In genomic region chr5:99033014-99033931, GRCh38 we compare ENCODE assay signal across 8 cellular contexts.
DNase-seq lines count a peak whose midpoint lies in the region; ATAC-seq and TF ChIP-seq lines count a peak whose summit lies in the region.

No MANE protein-coding gene starts in this region.

- no peaks in the 10 kb centered on the region for H3K9me3 ChIP-seq in tibial nerve

- no peak for DNase-seq in GM06990 (ENCODE audit: extremely low read depth, insufficient read length)
- no peak for DNase-seq in activated CD4-positive, alpha-beta memory T cell treated with anti-CD3 and anti-CD28 coated beads for 36 hours
- DNase-seq in immature natural killer cell, result peak; percentile 40 to 47 (median 47)
- no peak for DNase-seq in tibial nerve (ENCODE audit: low spot score in 2 of 2)
- DNase-seq in NCI-H1694 (lab: John Stamatoyannopoulos, UW), result no peak
- no peak for DNase-seq in posterior cingulate gyrus
- DNase-seq in HCEC 1CT, result no peak

- CTCF ChIA-PET in activated CD4-positive, alpha-beta memory T cell treated with anti-CD3 and anti-CD28 coated beads for 36 hours (lab: Charles Lee), result interaction anchor here (0.9 to 2.9 kb wide), 8 partner anchors 28 to 264 kb away, joined by 3 to 17 read pairs (median 5); no protein-coding TSS in a partner anchor

- peaks cover 2% of the 10 kb centered on the region for H3K9me3 Mint-ChIP-seq in activated CD4-positive, alpha-beta memory T cell treated with anti-CD3 and anti-CD28 coated beads for 36 hours
- peaks cover 2 to 9% (median 6%) of the 10 kb centered on the region in 6 donors for H3K9me3 Mint-ChIP-seq in immature natural killer cell

- H3K4me3 ChIP-seq in GM06990 (replicated peaks; ENCODE audit: low read depth, low read length), result peak overlapping the region; percentile 54
- peak overlapping the region; percentile 12 to 39 (median 26) for H3K4me3 ChIP-seq in tibial nerve

- H3K27ac Mint-ChIP-seq in activated CD4-positive, alpha-beta memory T cell treated with anti-CD3 and anti-CD28 coated beads for 36 hours, result peak overlapping the region; percentile 71
- H3K27ac Mint-ChIP-seq in immature natural killer cell, result peak overlapping the region; percentile 96 to 99 (median 99)

- POLR2A ChIA-PET in activated CD4-positive, alpha-beta memory T cell treated with anti-CD3 and anti-CD28 coated beads for 36 hours (lab: Charles Lee), result no interaction called here

- peak overlapping the region; percentile 37 to 76 (median 70) for H3K27ac ChIP-seq in tibial nerve

- no peak for TF ChIP-seq EP300 in tibial nerve (IDR thresholded peaks at IDR 0.05)

- intact Hi-C loops in activated CD4-positive, alpha-beta memory T cell treated with anti-CD3 and anti-CD28 coated beads for 36 hours (cut with micrococcal nuclease), result loop anchor here (1.0 to 5.0 kb wide), 5 partner anchors 27 to 1851 kb away; partner anchors contain the start of genes CHD1 and RIOK2
- intact Hi-C loops in posterior cingulate gyrus (cut with DNase I), result loop anchor here (5.0 to 10.0 kb wide), 2 partner anchors 106 to 258 kb away; partner anchors contain the start of genes CHD1 and RGMB

- no peaks in the 10 kb centered on the region for H3K36me3 ChIP-seq in GM06990 (ENCODE audit: control insufficient read depth, insufficient read depth, low read length)
- no peaks in the 10 kb centered on the region for H3K36me3 ChIP-seq in tibial nerve

- TF ChIP-seq POLR2A in tibial nerve (IDR thresholded peaks at IDR 0.05), result no peak

- H3K36me3 Mint-ChIP-seq in activated CD4-positive, alpha-beta memory T cell treated with anti-CD3 and anti-CD28 coated beads for 36 hours, result peaks cover 7% of the 10 kb centered on the region
- peaks cover under 1 to 5% (median 2%) of the 10 kb centered on the region in 3 donors for H3K36me3 Mint-ChIP-seq in immature natural killer cell

- H3K27me3 Mint-ChIP-seq in activated CD4-positive, alpha-beta memory T cell treated with anti-CD3 and anti-CD28 coated beads for 36 hours, result no peaks in the 10 kb centered on the region
- peaks cover 0 to 3% (median 0%) of the 10 kb centered on the region in 3 donors for H3K27me3 Mint-ChIP-seq in immature natural killer cell (ENCODE audit: low read depth in 3 of 3)

- peaks cover 0 to 28% (median 8%) of the 10 kb centered on the region in 4 donors for H3K4me1 ChIP-seq in tibial nerve

- 48 to 52% methylated on average over 6 of the region's 6 CpGs for WGBS in tibial nerve, 2 donors

- H3K4me3 Mint-ChIP-seq in activated CD4-positive, alpha-beta memory T cell treated with anti-CD3 and anti-CD28 coated beads for 36 hours, result peak overlapping the region; percentile 73
- peak overlapping the region; percentile 82 to 93 (median 89) for H3K4me3 Mint-ChIP-seq in immature natural killer cell

- TF ChIP-seq CTCF in GM06990 (IDR thresholded peaks at IDR 0.05; ENCODE audit: insufficient read depth, low read length, poor library complexity, severe bottlenecking) (no peak), tibial nerve (IDR thresholded peaks at IDR 0.05) (no peak)

- no peaks in the 10 kb centered on the region for H3K27me3 ChIP-seq in GM06990 (replicated peaks; ENCODE audit: control insufficient read depth, insufficient read depth, low read length)
- H3K27me3 ChIP-seq in tibial nerve, result no peaks in the 10 kb centered on the region

- ATAC-seq in HG02938 (IDR thresholded peaks at IDR 0.05; ENCODE audit: unreplicated experiment), result peak; percentile 4

- H3K4me1 Mint-ChIP-seq in activated CD4-positive, alpha-beta memory T cell treated with anti-CD3 and anti-CD28 coated beads for 36 hours (ENCODE audit: low read depth), result peaks cover 77% of the 10 kb centered on the region
- H3K4me1 Mint-ChIP-seq in immature natural killer cell, result peaks cover 47 to 60% of the 10 kb centered on the region in 2 donors

Comparison
In these comparisons a context has a peak if more than half of its experiments do, and no peak if none do; other contexts are left out.
1. DNase-seq: peak in immature natural killer cell (3 of 3); none in GM06990 (single experiment), activated CD4-positive, alpha-beta memory T cell treated with anti-CD3 and anti-CD28 coated beads for 36 hours (single experiment), tibial nerve (0 of 2), NCI-H1694 (single experiment), posterior cingulate gyrus (0 of 10) and HCEC 1CT (single experiment).